In the genomic region with DNA sequence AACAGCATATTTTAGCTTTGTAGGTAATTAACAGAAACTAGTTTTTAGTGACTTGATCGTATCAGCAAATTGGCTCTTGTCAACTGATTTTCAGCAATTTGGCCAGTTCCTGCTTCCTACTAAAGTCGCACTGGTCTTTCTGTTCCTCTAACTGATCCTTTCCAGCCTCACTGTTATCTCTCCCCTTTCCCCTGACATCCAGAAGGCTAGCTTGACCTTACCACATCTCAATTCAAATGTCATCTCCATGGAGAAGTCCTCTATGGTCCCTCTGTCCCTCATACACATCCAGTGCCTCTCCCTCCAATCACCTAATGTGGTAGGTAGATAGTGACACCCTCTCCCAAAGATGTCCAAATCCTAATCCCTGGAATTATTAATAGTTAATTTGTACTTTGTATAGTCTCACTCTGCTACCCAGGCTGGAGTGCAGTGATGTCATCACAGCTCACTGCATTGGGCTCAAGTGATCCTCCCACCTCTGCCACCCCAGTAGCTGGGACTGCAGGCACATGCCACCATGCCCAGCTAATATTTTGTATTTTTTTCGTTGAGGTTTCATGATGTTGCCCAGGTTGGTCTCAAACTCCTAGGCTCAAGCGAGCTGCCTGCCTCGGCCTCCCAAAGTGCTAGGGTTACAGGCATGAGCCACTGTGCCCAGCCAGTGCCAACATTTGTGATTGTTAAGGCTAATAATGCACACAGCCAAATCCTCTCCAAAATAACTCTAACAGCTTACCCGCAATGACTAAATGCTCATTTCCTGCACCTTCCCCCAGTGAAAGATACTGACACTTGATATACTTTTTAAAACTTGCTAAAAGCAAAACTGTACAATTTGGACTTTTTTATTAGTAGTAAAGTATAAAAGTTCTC, we compare ENCODE assay signal across 1 cellular context.
TF ChIP-seq lines count a peak whose summit lies in the region.

No MANE protein-coding gene starts in this region.

TF ChIP-seq in GM12878, 131 proteins besides CTCF, POLR2A, EP300 and RAD21 (continued from another document):
- TF ChIP-seq, protein P1, sequence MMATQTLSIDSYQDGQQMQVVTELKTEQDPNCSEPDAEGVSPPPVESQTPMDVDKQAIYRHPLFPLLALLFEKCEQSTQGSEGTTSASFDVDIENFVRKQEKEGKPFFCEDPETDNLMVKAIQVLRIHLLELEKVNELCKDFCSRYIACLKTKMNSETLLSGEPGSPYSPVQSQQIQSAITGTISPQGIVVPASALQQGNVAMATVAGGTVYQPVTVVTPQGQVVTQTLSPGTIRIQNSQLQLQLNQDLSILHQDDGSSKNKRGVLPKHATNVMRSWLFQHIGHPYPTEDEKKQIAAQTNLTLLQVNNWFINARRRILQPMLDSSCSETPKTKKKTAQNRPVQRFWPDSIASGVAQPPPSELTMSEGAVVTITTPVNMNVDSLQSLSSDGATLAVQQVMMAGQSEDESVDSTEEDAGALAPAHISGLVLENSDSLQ (IDR thresholded peaks at IDR 0.05), result no peak
- TF ChIP-seq ESRRA (IDR thresholded peaks at IDR 0.05; ENCODE audit: low read length) (no peak), SUZ12 (IDR thresholded peaks at IDR 0.05; ENCODE audit: unreplicated experiment) (no peak), RELA (IDR thresholded peaks at IDR 0.05; ENCODE audit: borderline replicate concordance, partially characterized antibody) (no peak), BCL11A (IDR thresholded peaks at IDR 0.05; ENCODE audit: low read depth, low read length) (no peak)
